In the genomic region with DNA sequence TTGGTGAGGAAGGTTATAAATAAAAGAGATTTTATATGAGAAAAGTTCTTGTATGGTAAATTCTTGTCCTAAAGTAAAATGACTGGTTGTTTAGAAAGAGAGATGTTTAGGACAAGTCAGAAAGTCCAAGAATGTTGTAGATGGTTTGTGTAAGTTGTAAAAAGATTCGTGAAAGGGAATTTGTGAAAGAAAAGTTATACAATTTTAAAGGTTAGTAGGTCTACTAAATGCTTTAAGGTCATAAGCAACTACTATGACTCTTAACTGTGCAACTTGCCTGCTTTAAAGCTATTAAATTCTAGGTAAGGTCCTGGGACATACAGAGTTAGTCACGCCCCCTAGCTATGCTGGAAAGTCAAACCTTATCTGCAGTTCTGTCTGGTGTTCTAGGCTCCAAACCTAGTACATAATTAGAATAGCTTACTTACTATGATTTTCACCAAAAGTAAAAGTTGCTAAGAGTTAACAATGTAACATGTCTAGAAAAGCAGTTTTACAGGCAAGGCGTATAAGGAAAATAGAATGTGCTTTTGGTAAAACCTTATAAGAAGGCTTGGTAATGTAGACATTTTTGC, we compare ENCODE assay signal across 1 cellular context.
TF ChIP-seq lines count a peak whose summit lies in the region.

No MANE protein-coding gene starts in this region.

TF ChIP-seq in HepG2, 621 proteins besides CTCF, POLR2A, EP300 and RAD21 (continues in another document):
- TF ChIP-seq, protein P1, sequence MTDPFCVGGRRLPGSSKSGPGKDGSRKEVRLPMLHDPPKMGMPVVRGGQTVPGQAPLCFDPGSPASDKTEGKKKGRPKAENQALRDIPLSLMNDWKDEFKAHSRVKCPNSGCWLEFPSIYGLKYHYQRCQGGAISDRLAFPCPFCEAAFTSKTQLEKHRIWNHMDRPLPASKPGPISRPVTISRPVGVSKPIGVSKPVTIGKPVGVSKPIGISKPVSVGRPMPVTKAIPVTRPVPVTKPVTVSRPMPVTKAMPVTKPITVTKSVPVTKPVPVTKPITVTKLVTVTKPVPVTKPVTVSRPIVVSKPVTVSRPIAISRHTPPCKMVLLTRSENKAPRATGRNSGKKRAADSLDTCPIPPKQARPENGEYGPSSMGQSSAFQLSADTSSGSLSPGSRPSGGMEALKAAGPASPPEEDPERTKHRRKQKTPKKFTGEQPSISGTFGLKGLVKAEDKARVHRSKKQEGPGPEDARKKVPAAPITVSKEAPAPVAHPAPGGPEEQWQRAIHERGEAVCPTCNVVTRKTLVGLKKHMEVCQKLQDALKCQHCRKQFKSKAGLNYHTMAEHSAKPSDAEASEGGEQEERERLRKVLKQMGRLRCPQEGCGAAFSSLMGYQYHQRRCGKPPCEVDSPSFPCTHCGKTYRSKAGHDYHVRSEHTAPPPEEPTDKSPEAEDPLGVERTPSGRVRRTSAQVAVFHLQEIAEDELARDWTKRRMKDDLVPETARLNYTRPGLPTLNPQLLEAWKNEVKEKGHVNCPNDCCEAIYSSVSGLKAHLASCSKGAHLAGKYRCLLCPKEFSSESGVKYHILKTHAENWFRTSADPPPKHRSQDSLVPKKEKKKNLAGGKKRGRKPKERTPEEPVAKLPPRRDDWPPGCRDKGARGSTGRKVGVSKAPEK (CRISPR knock-in tag; IDR thresholded peaks at IDR 0.05; ENCODE audit: borderline replicate concordance) = no peak
- TF ChIP-seq MXI1 (IDR thresholded peaks at IDR 0.05; ENCODE audit: borderline replicate concordance, low read depth, low read length) = no peak
- TF ChIP-seq ZFP62 (CRISPR knock-in tag; IDR thresholded peaks at IDR 0.05) = no peak
- TF ChIP-seq ERF (CRISPR knock-in tag; IDR thresholded peaks at IDR 0.05) = no peak
- no peak for TF ChIP-seq IKZF4 (CRISPR knock-in tag; IDR thresholded peaks at IDR 0.05; ENCODE audit: borderline replicate concordance, low read depth, not compliant biosample characterization)
- TF ChIP-seq, protein P2, sequence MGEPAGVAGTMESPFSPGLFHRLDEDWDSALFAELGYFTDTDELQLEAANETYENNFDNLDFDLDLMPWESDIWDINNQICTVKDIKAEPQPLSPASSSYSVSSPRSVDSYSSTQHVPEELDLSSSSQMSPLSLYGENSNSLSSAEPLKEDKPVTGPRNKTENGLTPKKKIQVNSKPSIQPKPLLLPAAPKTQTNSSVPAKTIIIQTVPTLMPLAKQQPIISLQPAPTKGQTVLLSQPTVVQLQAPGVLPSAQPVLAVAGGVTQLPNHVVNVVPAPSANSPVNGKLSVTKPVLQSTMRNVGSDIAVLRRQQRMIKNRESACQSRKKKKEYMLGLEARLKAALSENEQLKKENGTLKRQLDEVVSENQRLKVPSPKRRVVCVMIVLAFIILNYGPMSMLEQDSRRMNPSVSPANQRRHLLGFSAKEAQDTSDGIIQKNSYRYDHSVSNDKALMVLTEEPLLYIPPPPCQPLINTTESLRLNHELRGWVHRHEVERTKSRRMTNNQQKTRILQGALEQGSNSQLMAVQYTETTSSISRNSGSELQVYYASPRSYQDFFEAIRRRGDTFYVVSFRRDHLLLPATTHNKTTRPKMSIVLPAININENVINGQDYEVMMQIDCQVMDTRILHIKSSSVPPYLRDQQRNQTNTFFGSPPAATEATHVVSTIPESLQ (CRISPR knock-in tag; conservative IDR thresholded peaks at IDR 0.05) = no peak
- TF ChIP-seq ZNF12 (CRISPR knock-in tag; IDR thresholded peaks at IDR 0.05) = no peak
- TF ChIP-seq, protein P3, sequence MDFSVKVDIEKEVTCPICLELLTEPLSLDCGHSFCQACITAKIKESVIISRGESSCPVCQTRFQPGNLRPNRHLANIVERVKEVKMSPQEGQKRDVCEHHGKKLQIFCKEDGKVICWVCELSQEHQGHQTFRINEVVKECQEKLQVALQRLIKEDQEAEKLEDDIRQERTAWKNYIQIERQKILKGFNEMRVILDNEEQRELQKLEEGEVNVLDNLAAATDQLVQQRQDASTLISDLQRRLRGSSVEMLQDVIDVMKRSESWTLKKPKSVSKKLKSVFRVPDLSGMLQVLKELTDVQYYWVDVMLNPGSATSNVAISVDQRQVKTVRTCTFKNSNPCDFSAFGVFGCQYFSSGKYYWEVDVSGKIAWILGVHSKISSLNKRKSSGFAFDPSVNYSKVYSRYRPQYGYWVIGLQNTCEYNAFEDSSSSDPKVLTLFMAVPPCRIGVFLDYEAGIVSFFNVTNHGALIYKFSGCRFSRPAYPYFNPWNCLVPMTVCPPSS (IDR thresholded peaks at IDR 0.05) = no peak
- TF ChIP-seq ZNF24 (IDR thresholded peaks at IDR 0.05) = no peak
- TF ChIP-seq, protein P4, sequence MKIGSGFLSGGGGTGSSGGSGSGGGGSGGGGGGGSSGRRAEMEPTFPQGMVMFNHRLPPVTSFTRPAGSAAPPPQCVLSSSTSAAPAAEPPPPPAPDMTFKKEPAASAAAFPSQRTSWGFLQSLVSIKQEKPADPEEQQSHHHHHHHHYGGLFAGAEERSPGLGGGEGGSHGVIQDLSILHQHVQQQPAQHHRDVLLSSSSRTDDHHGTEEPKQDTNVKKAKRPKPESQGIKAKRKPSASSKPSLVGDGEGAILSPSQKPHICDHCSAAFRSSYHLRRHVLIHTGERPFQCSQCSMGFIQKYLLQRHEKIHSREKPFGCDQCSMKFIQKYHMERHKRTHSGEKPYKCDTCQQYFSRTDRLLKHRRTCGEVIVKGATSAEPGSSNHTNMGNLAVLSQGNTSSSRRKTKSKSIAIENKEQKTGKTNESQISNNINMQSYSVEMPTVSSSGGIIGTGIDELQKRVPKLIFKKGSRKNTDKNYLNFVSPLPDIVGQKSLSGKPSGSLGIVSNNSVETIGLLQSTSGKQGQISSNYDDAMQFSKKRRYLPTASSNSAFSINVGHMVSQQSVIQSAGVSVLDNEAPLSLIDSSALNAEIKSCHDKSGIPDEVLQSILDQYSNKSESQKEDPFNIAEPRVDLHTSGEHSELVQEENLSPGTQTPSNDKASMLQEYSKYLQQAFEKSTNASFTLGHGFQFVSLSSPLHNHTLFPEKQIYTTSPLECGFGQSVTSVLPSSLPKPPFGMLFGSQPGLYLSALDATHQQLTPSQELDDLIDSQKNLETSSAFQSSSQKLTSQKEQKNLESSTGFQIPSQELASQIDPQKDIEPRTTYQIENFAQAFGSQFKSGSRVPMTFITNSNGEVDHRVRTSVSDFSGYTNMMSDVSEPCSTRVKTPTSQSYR (CRISPR knock-in tag; IDR thresholded peaks at IDR 0.05; ENCODE audit: borderline replicate concordance) = no peak
- no peak for TF ChIP-seq ZNF558 (CRISPR knock-in tag; IDR thresholded peaks at IDR 0.05; ENCODE audit: borderline replicate concordance)
- TF ChIP-seq, protein P5, sequence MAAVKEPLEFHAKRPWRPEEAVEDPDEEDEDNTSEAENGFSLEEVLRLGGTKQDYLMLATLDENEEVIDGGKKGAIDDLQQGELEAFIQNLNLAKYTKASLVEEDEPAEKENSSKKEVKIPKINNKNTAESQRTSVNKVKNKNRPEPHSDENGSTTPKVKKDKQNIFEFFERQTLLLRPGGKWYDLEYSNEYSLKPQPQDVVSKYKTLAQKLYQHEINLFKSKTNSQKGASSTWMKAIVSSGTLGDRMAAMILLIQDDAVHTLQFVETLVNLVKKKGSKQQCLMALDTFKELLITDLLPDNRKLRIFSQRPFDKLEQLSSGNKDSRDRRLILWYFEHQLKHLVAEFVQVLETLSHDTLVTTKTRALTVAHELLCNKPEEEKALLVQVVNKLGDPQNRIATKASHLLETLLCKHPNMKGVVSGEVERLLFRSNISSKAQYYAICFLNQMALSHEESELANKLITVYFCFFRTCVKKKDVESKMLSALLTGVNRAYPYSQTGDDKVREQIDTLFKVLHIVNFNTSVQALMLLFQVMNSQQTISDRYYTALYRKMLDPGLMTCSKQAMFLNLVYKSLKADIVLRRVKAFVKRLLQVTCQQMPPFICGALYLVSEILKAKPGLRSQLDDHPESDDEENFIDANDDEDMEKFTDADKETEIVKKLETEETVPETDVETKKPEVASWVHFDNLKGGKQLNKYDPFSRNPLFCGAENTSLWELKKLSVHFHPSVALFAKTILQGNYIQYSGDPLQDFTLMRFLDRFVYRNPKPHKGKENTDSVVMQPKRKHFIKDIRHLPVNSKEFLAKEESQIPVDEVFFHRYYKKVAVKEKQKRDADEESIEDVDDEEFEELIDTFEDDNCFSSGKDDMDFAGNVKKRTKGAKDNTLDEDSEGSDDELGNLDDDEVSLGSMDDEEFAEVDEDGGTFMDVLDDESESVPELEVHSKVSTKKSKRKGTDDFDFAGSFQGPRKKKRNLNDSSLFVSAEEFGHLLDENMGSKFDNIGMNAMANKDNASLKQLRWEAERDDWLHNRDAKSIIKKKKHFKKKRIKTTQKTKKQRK (IDR thresholded peaks at IDR 0.05; ENCODE audit: low read length) = peak; percentile 49; the same call in 1 of the 2 replicates
- no peak for TF ChIP-seq CCDC6 (CRISPR knock-in tag; IDR thresholded peaks at IDR 0.05)
- no peak for TF ChIP-seq ZNF484 (CRISPR knock-in tag; IDR thresholded peaks at IDR 0.05; ENCODE audit: borderline replicate concordance, low read depth)
- no peak for TF ChIP-seq KLF9 (CRISPR knock-in tag; IDR thresholded peaks at IDR 0.05; ENCODE audit: low read depth)
- TF ChIP-seq TOPORS (CRISPR knock-in tag; IDR thresholded peaks at IDR 0.05) = peak; percentile 98
- TF ChIP-seq, protein P6, sequence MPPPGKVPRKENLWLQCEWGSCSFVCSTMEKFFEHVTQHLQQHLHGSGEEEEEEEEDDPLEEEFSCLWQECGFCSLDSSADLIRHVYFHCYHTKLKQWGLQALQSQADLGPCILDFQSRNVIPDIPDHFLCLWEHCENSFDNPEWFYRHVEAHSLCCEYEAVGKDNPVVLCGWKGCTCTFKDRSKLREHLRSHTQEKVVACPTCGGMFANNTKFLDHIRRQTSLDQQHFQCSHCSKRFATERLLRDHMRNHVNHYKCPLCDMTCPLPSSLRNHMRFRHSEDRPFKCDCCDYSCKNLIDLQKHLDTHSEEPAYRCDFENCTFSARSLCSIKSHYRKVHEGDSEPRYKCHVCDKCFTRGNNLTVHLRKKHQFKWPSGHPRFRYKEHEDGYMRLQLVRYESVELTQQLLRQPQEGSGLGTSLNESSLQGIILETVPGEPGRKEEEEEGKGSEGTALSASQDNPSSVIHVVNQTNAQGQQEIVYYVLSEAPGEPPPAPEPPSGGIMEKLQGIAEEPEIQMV (CRISPR knock-in tag; IDR thresholded peaks at IDR 0.05; ENCODE audit: low read depth) = no peak
- no peak for TF ChIP-seq RAD51 (IDR thresholded peaks at IDR 0.05; ENCODE audit: borderline replicate concordance)
- no peak for TF ChIP-seq SPEN (CRISPR knock-in tag; IDR thresholded peaks at IDR 0.05; ENCODE audit: low read depth)
- no peak for TF ChIP-seq RORA (CRISPR knock-in tag; IDR thresholded peaks at IDR 0.05)
- TF ChIP-seq SMC3 (IDR thresholded peaks at IDR 0.05; ENCODE audit: low read length) = no peak
- TF ChIP-seq, protein P7, sequence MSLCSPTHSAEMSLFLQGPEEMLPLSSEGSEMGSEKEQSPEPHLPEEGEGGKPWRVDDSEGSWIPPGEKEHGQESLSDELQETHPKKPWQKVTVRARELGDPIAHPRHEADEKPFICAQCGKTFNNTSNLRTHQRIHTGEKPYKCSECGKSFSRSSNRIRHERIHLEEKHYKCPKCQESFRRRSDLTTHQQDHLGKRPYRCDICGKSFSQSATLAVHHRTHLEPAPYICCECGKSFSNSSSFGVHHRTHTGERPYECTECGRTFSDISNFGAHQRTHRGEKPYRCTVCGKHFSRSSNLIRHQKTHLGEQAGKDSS (CRISPR knock-in tag; IDR thresholded peaks at IDR 0.05; ENCODE audit: borderline replicate concordance, low read depth) = no peak
- peak; percentile 95 for TF ChIP-seq ZFP36 (IDR thresholded peaks at IDR 0.05; ENCODE audit: borderline replicate concordance, low read depth, low read length, partially characterized antibody)
- no peak for TF ChIP-seq HNF4A (CRISPR knock-in tag; IDR thresholded peaks at IDR 0.05)
- TF ChIP-seq ZNF10 (CRISPR knock-in tag; IDR thresholded peaks at IDR 0.05; ENCODE audit: borderline replicate concordance, low read depth) = no peak
- no peak for TF ChIP-seq SAP130 (CRISPR knock-in tag; IDR thresholded peaks at IDR 0.05; ENCODE audit: low read depth)
- TF ChIP-seq ZNF34 (CRISPR knock-in tag; IDR thresholded peaks at IDR 0.05; ENCODE audit: borderline replicate concordance) = no peak
- TF ChIP-seq, protein P8, sequence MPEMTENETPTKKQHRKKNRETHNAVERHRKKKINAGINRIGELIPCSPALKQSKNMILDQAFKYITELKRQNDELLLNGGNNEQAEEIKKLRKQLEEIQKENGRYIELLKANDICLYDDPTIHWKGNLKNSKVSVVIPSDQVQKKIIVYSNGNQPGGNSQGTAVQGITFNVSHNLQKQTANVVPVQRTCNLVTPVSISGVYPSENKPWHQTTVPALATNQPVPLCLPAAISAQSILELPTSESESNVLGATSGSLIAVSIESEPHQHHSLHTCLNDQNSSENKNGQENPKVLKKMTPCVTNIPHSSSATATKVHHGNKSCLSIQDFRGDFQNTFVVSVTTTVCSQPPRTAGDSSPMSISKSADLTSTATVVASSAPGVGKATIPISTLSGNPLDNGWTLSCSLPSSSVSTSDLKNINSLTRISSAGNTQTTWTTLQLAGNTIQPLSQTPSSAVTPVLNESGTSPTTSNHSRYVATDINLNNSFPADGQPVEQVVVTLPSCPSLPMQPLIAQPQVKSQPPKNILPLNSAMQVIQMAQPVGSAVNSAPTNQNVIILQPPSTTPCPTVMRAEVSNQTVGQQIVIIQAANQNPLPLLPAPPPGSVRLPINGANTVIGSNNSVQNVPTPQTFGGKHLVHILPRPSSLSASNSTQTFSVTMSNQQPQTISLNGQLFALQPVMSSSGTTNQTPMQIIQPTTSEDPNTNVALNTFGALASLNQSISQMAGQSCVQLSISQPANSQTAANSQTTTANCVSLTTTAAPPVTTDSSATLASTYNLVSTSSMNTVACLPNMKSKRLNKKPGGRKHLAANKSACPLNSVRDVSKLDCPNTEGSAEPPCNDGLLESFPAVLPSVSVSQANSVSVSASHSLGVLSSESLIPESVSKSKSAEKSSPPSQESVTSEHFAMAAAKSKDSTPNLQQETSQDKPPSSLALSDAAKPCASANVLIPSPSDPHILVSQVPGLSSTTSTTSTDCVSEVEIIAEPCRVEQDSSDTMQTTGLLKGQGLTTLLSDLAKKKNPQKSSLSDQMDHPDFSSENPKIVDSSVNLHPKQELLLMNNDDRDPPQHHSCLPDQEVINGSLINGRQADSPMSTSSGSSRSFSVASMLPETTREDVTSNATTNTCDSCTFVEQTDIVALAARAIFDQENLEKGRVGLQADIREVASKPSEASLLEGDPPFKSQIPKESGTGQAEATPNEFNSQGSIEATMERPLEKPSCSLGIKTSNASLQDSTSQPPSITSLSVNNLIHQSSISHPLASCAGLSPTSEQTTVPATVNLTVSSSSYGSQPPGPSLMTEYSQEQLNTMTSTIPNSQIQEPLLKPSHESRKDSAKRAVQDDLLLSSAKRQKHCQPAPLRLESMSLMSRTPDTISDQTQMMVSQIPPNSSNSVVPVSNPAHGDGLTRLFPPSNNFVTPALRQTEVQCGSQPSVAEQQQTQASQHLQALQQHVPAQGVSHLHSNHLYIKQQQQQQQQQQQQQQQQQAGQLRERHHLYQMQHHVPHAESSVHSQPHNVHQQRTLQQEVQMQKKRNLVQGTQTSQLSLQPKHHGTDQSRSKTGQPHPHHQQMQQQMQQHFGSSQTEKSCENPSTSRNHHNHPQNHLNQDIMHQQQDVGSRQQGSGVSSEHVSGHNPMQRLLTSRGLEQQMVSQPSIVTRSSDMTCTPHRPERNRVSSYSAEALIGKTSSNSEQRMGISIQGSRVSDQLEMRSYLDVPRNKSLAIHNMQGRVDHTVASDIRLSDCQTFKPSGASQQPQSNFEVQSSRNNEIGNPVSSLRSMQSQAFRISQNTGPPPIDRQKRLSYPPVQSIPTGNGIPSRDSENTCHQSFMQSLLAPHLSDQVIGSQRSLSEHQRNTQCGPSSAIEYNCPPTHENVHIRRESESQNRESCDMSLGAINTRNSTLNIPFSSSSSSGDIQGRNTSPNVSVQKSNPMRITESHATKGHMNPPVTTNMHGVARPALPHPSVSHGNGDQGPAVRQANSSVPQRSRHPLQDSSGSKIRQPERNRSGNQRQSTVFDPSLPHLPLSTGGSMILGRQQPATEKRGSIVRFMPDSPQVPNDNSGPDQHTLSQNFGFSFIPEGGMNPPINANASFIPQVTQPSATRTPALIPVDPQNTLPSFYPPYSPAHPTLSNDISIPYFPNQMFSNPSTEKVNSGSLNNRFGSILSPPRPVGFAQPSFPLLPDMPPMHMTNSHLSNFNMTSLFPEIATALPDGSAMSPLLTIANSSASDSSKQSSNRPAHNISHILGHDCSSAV (CRISPR knock-in tag; IDR thresholded peaks at IDR 0.05; ENCODE audit: borderline replicate concordance) = no peak
- TF ChIP-seq ZNF619 (CRISPR knock-in tag; IDR thresholded peaks at IDR 0.05) = no peak
- TF ChIP-seq HOXD1 (CRISPR knock-in tag; IDR thresholded peaks at IDR 0.05) = no peak
